In the genomic region with DNA sequence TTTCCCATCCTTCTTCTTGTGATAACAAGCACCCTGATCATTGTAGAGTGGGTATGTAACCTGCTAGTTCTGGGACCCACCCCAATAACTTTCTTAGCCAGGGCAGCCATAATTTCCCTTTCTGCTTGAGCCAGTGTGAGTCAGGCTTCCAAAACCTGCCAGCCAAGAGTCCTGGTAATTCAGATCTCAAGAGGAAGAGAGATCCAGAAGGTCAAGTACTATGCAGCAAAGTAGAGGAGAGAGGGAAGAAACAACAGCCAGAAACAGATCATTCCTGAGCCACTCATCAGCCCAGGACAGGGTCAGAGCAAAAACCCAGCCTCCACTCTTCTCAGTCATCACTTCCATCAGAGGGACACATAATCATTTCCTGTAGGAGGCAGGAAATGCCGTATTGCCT, we compare ENCODE assay signal across 12 cellular contexts.
"Had no signal": no experiment of that assay in that cellular context is flagged by ENCODE, and none has a peak within 500 bp of the region (broad histone marks: within the 10 kb centered on the region; RNA-seq: fewer than 3 reads in every experiment).

No MANE protein-coding gene starts in this region.

- H3K27ac ChIP-seq: cardiac muscle cell, left ventricle myocardium inferior had no signal

- H3K4me1 ChIP-seq: left ventricle myocardium inferior had no signal

- H3K36me3 ChIP-seq: cardiac muscle cell, left ventricle myocardium inferior had no signal

- H3K4me3 ChIP-seq: cardiac muscle cell, left ventricle myocardium inferior had no signal

- H3K4me3 Mint-ChIP-seq: activated naive CD8-positive, alpha-beta T cell treated with anti-CD3 and anti-CD28 coated beads for 36 hours; nephron progenitor cell; T-helper 2 cell treated with Interferon-gamma antibody and Interleukin-4, amounts not matched to agents 5 μg/mL and 100 μg/mL, for 36 hours had no signal

- H3K9me3 Mint-ChIP-seq: activated naive CD8-positive, alpha-beta T cell treated with anti-CD3 and anti-CD28 coated beads for 36 hours; T-helper 2 cell treated with Interferon-gamma antibody and Interleukin-4, amounts not matched to agents 5 μg/mL and 100 μg/mL, for 36 hours had no signal

- H3K4me1 Mint-ChIP-seq: activated naive CD8-positive, alpha-beta T cell treated with anti-CD3 and anti-CD28 coated beads for 36 hours had no signal

- DNase-seq: activated CD4-positive, alpha-beta T cell treated with anti-CD3 and anti-CD28 coated beads, Interleukin-2, amount 50 U/mL, for 48 hours; activated naive CD8-positive, alpha-beta T cell treated with anti-CD3 and anti-CD28 coated beads for 36 hours; amniotic stem cell; kidney; left ventricle myocardium inferior; nephron progenitor cell; occipital lobe; posterior cingulate gyrus; stimulated activated CD4-positive, alpha-beta T cell treated with anti-CD3 and anti-CD28 coated beads, Interleukin-2, amount 100 ng/mL, for 24 hours; stimulated activated naive CD8-positive, alpha-beta T cell treated with anti-CD3 and anti-CD28 coated beads, Interleukin-15, Interleukin-2, amounts not matched to agents 100 U/mL and 50 U/mL, for 24 hours had no signal

- ATAC-seq: stimulated activated naive CD8-positive, alpha-beta T cell treated with anti-CD3 and anti-CD28 coated beads, Interleukin-15, Interleukin-2, amounts not matched to agents 100 U/mL and 50 U/mL, for 24 hours had no signal

- H3K27me3 ChIP-seq: cardiac muscle cell had no signal

- H3K27ac Mint-ChIP-seq: activated naive CD8-positive, alpha-beta T cell treated with anti-CD3 and anti-CD28 coated beads for 36 hours; nephron progenitor cell; T-helper 2 cell treated with Interferon-gamma antibody and Interleukin-4, amounts not matched to agents 5 μg/mL and 100 μg/mL, for 36 hours had no signal

- H3K36me3 Mint-ChIP-seq: activated naive CD8-positive, alpha-beta T cell treated with anti-CD3 and anti-CD28 coated beads for 36 hours had no signal
